In the genomic region with DNA sequence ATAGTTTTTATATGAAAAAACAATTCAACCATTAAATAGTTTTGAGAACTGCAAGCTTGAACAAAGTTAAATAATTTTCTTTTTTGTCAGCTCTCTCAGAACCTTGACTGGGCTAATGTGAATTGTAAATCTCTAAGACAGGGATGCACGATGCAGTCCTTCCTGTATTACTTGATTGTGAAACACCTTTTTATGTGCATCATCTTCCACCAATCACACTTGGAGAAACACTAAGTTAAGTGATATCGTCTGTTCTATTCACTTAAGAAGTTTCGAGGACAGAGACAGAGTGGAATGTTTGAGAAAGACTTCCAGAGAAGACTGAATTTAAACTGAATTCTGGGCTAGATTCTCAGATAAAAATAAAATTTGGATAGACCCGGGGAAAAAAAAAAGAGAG, we compare ENCODE assay signal across 16 cellular contexts.
"Had no signal": no experiment of that assay in that cellular context is flagged by ENCODE, and none has a peak within 500 bp of the region (broad histone marks: within the 10 kb centered on the region; RNA-seq: fewer than 3 reads in every experiment).

No MANE protein-coding gene starts in this region.

- H3K4me1 ChIP-seq: prostate gland had no signal

- H3K27ac ChIP-seq: dorsolateral prefrontal cortex, epithelial cell of prostate, heart left ventricle, left lung, prostate gland, WERI-Rb-1 had no signal

- H3K27me3 ChIP-seq: gastroesophageal sphincter, heart left ventricle, left lung had no signal

- H3K36me3 Mint-ChIP-seq: activated naive CD8-positive, alpha-beta T cell; stimulated activated naive B cell treated with anti-CD40 and anti-IgM and Interleukin-4, amounts not matched to agents 10 μg/mL and 1 μg/mL and 100 μg/mL, for 72 hours had no signal

- H3K27ac Mint-ChIP-seq: activated naive CD8-positive, alpha-beta T cell; activated T-helper 1 cell treated with anti-CD3 and anti-CD28 coated beads, Interleukin-12 subunit alpha, Interleukin-12 subunit beta, Interleukin-2, Interleukin-4 antibody, amounts not matched to agents 30 ng/mL and 10 ng/mL and 1 ng/mL, durations not matched to agents 14 hours and 24 hours and 36 hours; stimulated activated naive B cell treated with anti-CD40 and anti-IgM and Interleukin-4, amounts not matched to agents 10 μg/mL and 1 μg/mL and 100 μg/mL, for 72 hours had no signal

- H3K4me3 Mint-ChIP-seq: activated naive CD8-positive, alpha-beta T cell; activated T-helper 1 cell treated with anti-CD3 and anti-CD28 coated beads, Interleukin-12 subunit alpha, Interleukin-12 subunit beta, Interleukin-2, Interleukin-4 antibody, amounts not matched to agents 30 ng/mL and 10 ng/mL and 1 ng/mL, durations not matched to agents 14 hours and 24 hours and 36 hours; neural crest cell; stimulated activated naive B cell treated with anti-CD40 and anti-IgM and Interleukin-4, amounts not matched to agents 10 μg/mL and 1 μg/mL and 100 μg/mL, for 72 hours had no signal

- DNase-seq: activated CD4-positive, alpha-beta T cell treated with anti-CD3 and anti-CD28 coated beads for 1 hour; activated gamma-delta T cell treated with Interleukin-2 at 50 U/mL for 16 hours; amygdala; dorsolateral prefrontal cortex; heart left ventricle; left lung; right cardiac atrium; stimulated activated naive B cell treated with anti-CD40 and anti-IgM and Interleukin-4, amounts not matched to agents 10 μg/mL and 1 μg/mL and 100 μg/mL, for 72 hours; T-helper 2 cell; WERI-Rb-1 had no signal

- H3K36me3 ChIP-seq: gastroesophageal sphincter, heart left ventricle, left lung, prostate gland, WERI-Rb-1 had no signal

- H3K9me3 ChIP-seq: gastroesophageal sphincter, heart left ventricle, left lung, prostate gland had no signal

- H3K4me1 Mint-ChIP-seq: stimulated activated naive B cell treated with anti-CD40 and anti-IgM and Interleukin-4, amounts not matched to agents 10 μg/mL and 1 μg/mL and 100 μg/mL, for 72 hours had no signal

- H3K4me3 ChIP-seq: dorsolateral prefrontal cortex, gastroesophageal sphincter, heart left ventricle, left lung, prostate gland had no signal

- ATAC-seq: gastroesophageal sphincter; heart left ventricle; left lung; right cardiac atrium; stimulated activated naive B cell treated with anti-CD40 and anti-IgM and Interleukin-4, amounts not matched to agents 10 μg/mL and 1 μg/mL and 100 μg/mL, for 72 hours had no signal

- H3K9me3 Mint-ChIP-seq: activated T-helper 1 cell treated with anti-CD3 and anti-CD28 coated beads, Interleukin-12 subunit alpha, Interleukin-12 subunit beta, Interleukin-2, Interleukin-4 antibody, amounts not matched to agents 30 ng/mL and 10 ng/mL and 1 ng/mL, durations not matched to agents 14 hours and 24 hours and 36 hours; stimulated activated naive B cell treated with anti-CD40 and anti-IgM and Interleukin-4, amounts not matched to agents 10 μg/mL and 1 μg/mL and 100 μg/mL, for 72 hours had no signal
